8 cellular contexts compared by ENCODE assay signal in genomic region chr17:30808785-30809286, GRCh38. TPM values are rescaled to one million over a fixed set of nuclear protein-coding genes. Genes with fewer than 3 reads are reported as not detected.
DNase-seq lines count a peak whose midpoint lies in the region; ATAC-seq, FAIRE-seq and TF ChIP-seq lines count a peak whose summit lies in the region.

No MANE protein-coding gene starts in this region.

- H3K9ac ChIP-seq in liver (ENCODE audit: low read depth in 1 of 2, low read length in 2 of 2) (no peak overlapping the region), HepG2 (ENCODE audit: insufficient read depth, low read depth, low read length) (no peak overlapping the region), kidney (ENCODE audit: low read length in 2 of 2) (no peak overlapping the region)

- POLR2A ChIA-PET in HepG2 (lab: Yijun Ruan, JAX) = no interaction called here

- TF ChIP-seq RAD21 in liver (IDR thresholded peaks at IDR 0.05) (no peak), HepG2 (CRISPR knock-in tag; IDR thresholded peaks at IDR 0.05) (no peak)

- WGBS in liver = 70% methylated on average over 9 of the region's 9 CpGs
- WGBS in HepG2 (ENCODE audit: low lambda C conversion rate) = over 99% methylated on average over 9 of the region's 9 CpGs

- no peaks in the 10 kb centered on the region for H3K27me3 Mint-ChIP-seq in activated T-cell treated with anti-CD3 and anti-CD28 coated beads, Interleukin-2, amount 50 U/mL, for 24 hours

- ATAC-seq in HepG2 (no peak), HG03432 (IDR thresholded peaks at IDR 0.05; ENCODE audit: unreplicated experiment) (peak; percentile 82), sciatic nerve (peak; percentile 62)

- H3K9me3 ChIP-seq in liver (ENCODE audit: control insufficient read depth in 4 of 4, low read length in 3 of 4) = no peaks in the 10 kb centered on the region
- H3K9me3 ChIP-seq in HepG2 (ENCODE audit: low read length) = no peaks in the 10 kb centered on the region
- H3K9me3 ChIP-seq in kidney (ENCODE audit: control insufficient read depth in 1 of 2, low read length in 2 of 2) = no peaks in the 10 kb centered on the region

- FAIRE-seq in HepG2 (lab: Jason Lieb, UNC) = no peak
- FAIRE-seq in kidney (lab: Jason Lieb, UNC) = no peak

- DNase-seq in HepG2 (ENCODE audit: low spot score) (no peak), sciatic nerve (ENCODE audit: low spot score) (no peak), A172 (ENCODE audit: low spot score) (no peak), kidney (no peak), COR-L47 (lab: John Stamatoyannopoulos, UW) (no peak)
- no peak for DNase-seq in activated T-cell treated with anti-CD3 and anti-CD28 coated beads, Interleukin-2, amount 50 U/mL, for 24 hours

- H3K9me3 Mint-ChIP-seq in activated T-cell treated with anti-CD3 and anti-CD28 coated beads, Interleukin-2, amount 50 U/mL, for 24 hours = no peaks in the 10 kb centered on the region

- peaks cover 39% of the 10 kb centered on the region for H3K36me3 Mint-ChIP-seq in activated T-cell treated with anti-CD3 and anti-CD28 coated beads, Interleukin-2, amount 50 U/mL, for 24 hours (ENCODE audit: low read depth)

- no peak overlapping the region for H2AFZ ChIP-seq in HepG2 (ENCODE audit: low read length)

- H3K4me1 ChIP-seq in liver (ENCODE audit: control insufficient read depth in 4 of 4, insufficient read depth in 4 of 4, low read length in 3 of 4) = no peaks in the 10 kb centered on the region
- no peaks in the 10 kb centered on the region for H3K4me1 ChIP-seq in HepG2 (ENCODE audit: insufficient read depth, low read length)
- no peaks in the 10 kb centered on the region for H3K4me1 ChIP-seq in kidney (ENCODE audit: control insufficient read depth in 1 of 2, insufficient read depth in 1 of 2, low read depth in 1 of 2, low read length in 2 of 2)

- TF ChIP-seq CTCF in liver (IDR thresholded peaks at IDR 0.05; ENCODE audit: low read depth, low read length, missing input control) (no peak), HepG2 (CRISPR knock-in tag; IDR thresholded peaks at IDR 0.05) (no peak), kidney (IDR thresholded peaks at IDR 0.05; ENCODE audit: borderline replicate concordance, extremely low read depth, insufficient read depth) (no peak)

- peak overlapping the region; percentile 95 for H3K27ac Mint-ChIP-seq in activated T-cell treated with anti-CD3 and anti-CD28 coated beads, Interleukin-2, amount 50 U/mL, for 24 hours

- no peaks in the 10 kb centered on the region for H3K27me3 ChIP-seq in liver (ENCODE audit: control insufficient read depth in 4 of 4, insufficient read depth in 4 of 4, low read length in 3 of 4)
- no peaks in the 10 kb centered on the region; a peak in 1 of 5 replicates for H3K27me3 ChIP-seq in HepG2 (ENCODE audit: control insufficient read depth in 1 of 2, insufficient read depth in 2 of 2, low read length in 2 of 2)

- H3K4me2 ChIP-seq in HepG2 (ENCODE audit: low read depth, low read length) = no peak overlapping the region

- no peak for TF ChIP-seq POLR2A in HepG2 (IDR thresholded peaks at IDR 0.05; ENCODE audit: insufficient read depth in 1 of 2, low read depth in 2 of 2, low read length in 2 of 2)

- peak overlapping the region; percentile 21 to 53 for H3K27ac ChIP-seq in liver (ENCODE audit: low read depth in 1 of 2, low read length in 2 of 2)
- H3K27ac ChIP-seq in HepG2 (ENCODE audit: extremely low read length, insufficient read depth, low read length) = no peak overlapping the region
- no peak overlapping the region for H3K27ac ChIP-seq in kidney (ENCODE audit: low read depth in 2 of 2, low read length in 2 of 2)

- H3K4me3 Mint-ChIP-seq in activated T-cell treated with anti-CD3 and anti-CD28 coated beads, Interleukin-2, amount 50 U/mL, for 24 hours = peak overlapping the region; percentile 76

- H4K20me1 ChIP-seq in HepG2 (ENCODE audit: insufficient read depth, low read length) = no peaks in the 10 kb centered on the region

- BruUV-seq in HepG2 (replicated peaks; lab: Mats Ljungman, UMichigan) = no TSS peak

- H3K4me3 ChIP-seq in liver (ENCODE audit: low read depth in 1 of 3, low read length in 3 of 3) = no peak overlapping the region
- no peak overlapping the region for H3K4me3 ChIP-seq in HepG2 (replicated peaks in 1 of 3; ENCODE audit: insufficient read depth in 1 of 3, low read depth in 2 of 3, low read length in 3 of 3)
- H3K4me3 ChIP-seq in kidney (ENCODE audit: low read length in 2 of 2) = no peak overlapping the region

- TF ChIP-seq EP300 in HepG2 (IDR thresholded peaks at IDR 0.05; ENCODE audit: low read depth in 2 of 2, low read length in 2 of 2) = no peak
- no peak for TF ChIP-seq EP300 in HepG2 (CRISPR knock-in tag; IDR thresholded peaks at IDR 0.05; ENCODE audit: borderline replicate concordance)

- intact Hi-C loops in HepG2 (cut with micrococcal nuclease; ENCODE audit: unreplicated experiment) = no loop called here
- intact Hi-C loops in sciatic nerve (cut with DNase I) = no loop called here
- intact Hi-C loops in kidney (cut with DNase I) = no loop called here

- no peaks in the 10 kb centered on the region for H3K79me2 ChIP-seq in HepG2 (ENCODE audit: insufficient read depth, low read length)

- in situ Hi-C loops in HepG2 (cut with HindIII; ENCODE audit: extremely low pct_ligation_motif_present, low pct_unique_long_range_greater_than_20kb) = no loop called here

- peaks cover 71% of the 10 kb centered on the region for H3K4me1 Mint-ChIP-seq in activated T-cell treated with anti-CD3 and anti-CD28 coated beads, Interleukin-2, amount 50 U/mL, for 24 hours (ENCODE audit: low read depth)

- H3K36me3 ChIP-seq in liver (ENCODE audit: control insufficient read depth in 4 of 4, insufficient read depth in 3 of 4, low read depth in 1 of 4, low read length in 3 of 4) (peaks cover 0 to 1% (median under 1%) of the 10 kb centered on the region in 4 donors), HepG2 (replicated peaks in 1 of 2; ENCODE audit: control insufficient read depth in 1 of 2, insufficient read depth in 2 of 2, low read length in 2 of 2) (peaks cover under 1 to 11% of the 10 kb centered on the region in 2 experiments; a peak in 3 of 5 replicates), kidney (ENCODE audit: control insufficient read depth in 1 of 2, insufficient read depth in 2 of 2, low read length in 2 of 2) (peaks cover 0 to 4% of the 10 kb centered on the region in 2 donors)

- CTCF ChIA-PET in HepG2 (lab: Yijun Ruan, JAX; ENCODE audit: low intra/inter-chr PET ratio, low total read pairs) = no interaction called here

RNA-seq across cellular contexts. Expression of gene CRLF3, which starts 15.7 kb away (rescaled TPM):
- total RNA-seq in liver (10 to 100 TPM in 1 of 2 donors, 1 to 10 TPM in 1; 5.7 to 26.5 TPM), HepG2 (2016; rRNA removed; fragmentation: Illumina TruSeq; extraction: Trizol) (9.1 and 13.2 TPM in 2 replicates), sciatic nerve (15.5 TPM), kidney (12.9 TPM)
- polyA plus RNA-seq in liver (1 to 10 TPM; 2.4 to 3.5 TPM), HepG2 (2011; rRNA removed) (4.9 and 6.4 TPM in 2 replicates), kidney (ENCODE audit: insufficient read depth, low read depth, low replicate concordance) (3.4 TPM)
- 4.4 TPM in 2 replicates for total RNA-seq in HepG2 (2016; cell fraction: cytosol; rRNA removed; fragmentation: Illumina TruSeq; extraction: Trizol; ENCODE audit: low read depth)
- total RNA-seq in HepG2 (2016; cell fraction: insoluble cytoplasmic fraction; rRNA removed; fragmentation: Illumina TruSeq; extraction: Trizol) = 9.8 and 12.3 TPM in 2 replicates
- 5.1 and 5.6 TPM in 2 replicates for total RNA-seq in HepG2 (2016; cell fraction: membrane; rRNA removed; fragmentation: Illumina TruSeq; extraction: Trizol)
- 4.1 and 6.0 TPM in 2 replicates for total RNA-seq in HepG2 (2016; cell fraction: nucleus; rRNA removed; fragmentation: Illumina TruSeq; extraction: Trizol)
- 3.1 and 4.9 TPM in 2 replicates for polyA plus RNA-seq in HepG2 (2011; cell fraction: cytosol; rRNA removed)
- 2.0 and 2.6 TPM in 2 replicates for polyA plus RNA-seq in HepG2 (2011; cell fraction: nucleus; rRNA removed)
- 4.8 and 6.0 TPM in 2 replicates for polyA plus RNA-seq in HepG2 (2012)
- polyA plus RNA-seq in HepG2 (2016; cell fraction: cytosol; fragmentation: Illumina TruSeq; extraction: Trizol; ENCODE audit: low read depth) = 1.1 TPM in 2 replicates
- 10.7 and 11.8 TPM in 2 replicates for polyA plus RNA-seq in HepG2 (2016; cell fraction: insoluble cytoplasmic fraction; fragmentation: Illumina TruSeq; extraction: Trizol; ENCODE audit: low read depth)
- 2.6 and 2.7 TPM in 2 replicates for polyA plus RNA-seq in HepG2 (2016; cell fraction: membrane; fragmentation: Illumina TruSeq; extraction: Trizol; ENCODE audit: low read depth)
- polyA plus RNA-seq in HepG2 (2016; cell fraction: nucleus; fragmentation: Illumina TruSeq; extraction: Trizol; ENCODE audit: insufficient read depth, low read depth) = 7.0 and 7.4 TPM in 2 replicates
- polyA minus RNA-seq in HepG2 (2011; rRNA and poly(A)+ RNA removed; ENCODE audit: low replicate concordance) = 2.3 and 9.3 TPM in 2 replicates
- 4.4 and 5.0 TPM in 2 replicates for polyA minus RNA-seq in HepG2 (2011; cell fraction: cytosol; rRNA and poly(A)+ RNA removed)
- 4.8 and 7.0 TPM in 2 replicates for polyA minus RNA-seq in HepG2 (2011; cell fraction: nucleus; rRNA and poly(A)+ RNA removed)
- 23.0 and 23.6 TPM in 2 replicates for total RNA-seq in A172 (2014; rRNA removed; shearing (Covaris generic))

RNA-seq across cellular contexts. Expression of gene ATAD5, which starts 22.9 kb away (rescaled TPM):
- total RNA-seq in liver (10 to 100 TPM in 1 of 2 donors, under 1 TPM in 1; 0.59 to 10.6 TPM), HepG2 (2016; rRNA removed; fragmentation: Illumina TruSeq; extraction: Trizol) (10.7 and 18.1 TPM in 2 replicates), sciatic nerve (1.5 TPM), kidney (1.7 TPM)
- polyA plus RNA-seq in liver (under 1 TPM; 0.15 to 0.44 TPM), HepG2 (2011; rRNA removed) (1.1 and 1.8 TPM in 2 replicates), kidney (ENCODE audit: insufficient read depth, low read depth, low replicate concordance) (0.19 TPM)
- total RNA-seq in HepG2 (2016; cell fraction: cytosol; rRNA removed; fragmentation: Illumina TruSeq; extraction: Trizol; ENCODE audit: low read depth) = 3.1 and 3.7 TPM in 2 replicates
- total RNA-seq in HepG2 (2016; cell fraction: insoluble cytoplasmic fraction; rRNA removed; fragmentation: Illumina TruSeq; extraction: Trizol) = 10.6 and 18.0 TPM in 2 replicates
- 4.3 and 4.4 TPM in 2 replicates for total RNA-seq in HepG2 (2016; cell fraction: membrane; rRNA removed; fragmentation: Illumina TruSeq; extraction: Trizol)
- 20.1 and 22.3 TPM in 2 replicates for total RNA-seq in HepG2 (2016; cell fraction: nucleus; rRNA removed; fragmentation: Illumina TruSeq; extraction: Trizol)
- polyA plus RNA-seq in HepG2 (2011; cell fraction: cytosol; rRNA removed) = 0.49 and 0.54 TPM in 2 replicates
- 1.6 and 1.7 TPM in 2 replicates for polyA plus RNA-seq in HepG2 (2011; cell fraction: nucleus; rRNA removed)
- 1.2 and 2.2 TPM in 2 replicates for polyA plus RNA-seq in HepG2 (2012)
- polyA plus RNA-seq in HepG2 (2016; cell fraction: cytosol; fragmentation: Illumina TruSeq; extraction: Trizol; ENCODE audit: low read depth) = 0.09 and 0.11 TPM in 2 replicates
- polyA plus RNA-seq in HepG2 (2016; cell fraction: insoluble cytoplasmic fraction; fragmentation: Illumina TruSeq; extraction: Trizol; ENCODE audit: low read depth) = 6.8 and 6.9 TPM in 2 replicates
- 0.26 and 0.35 TPM in 2 replicates for polyA plus RNA-seq in HepG2 (2016; cell fraction: membrane; fragmentation: Illumina TruSeq; extraction: Trizol; ENCODE audit: low read depth)
- polyA plus RNA-seq in HepG2 (2016; cell fraction: nucleus; fragmentation: Illumina TruSeq; extraction: Trizol; ENCODE audit: insufficient read depth, low read depth) = 8.6 and 10.0 TPM in 2 replicates
- 1.8 and 3.2 TPM in 2 replicates for polyA minus RNA-seq in HepG2 (2011; rRNA and poly(A)+ RNA removed; ENCODE audit: low replicate concordance)
- polyA minus RNA-seq in HepG2 (2011; cell fraction: cytosol; rRNA and poly(A)+ RNA removed) = 3.2 and 4.7 TPM in 2 replicates
- 12.1 and 15.1 TPM in 2 replicates for polyA minus RNA-seq in HepG2 (2011; cell fraction: nucleus; rRNA and poly(A)+ RNA removed)
- total RNA-seq in A172 (2014; rRNA removed; shearing (Covaris generic)) = 8.9 and 13.2 TPM in 2 replicates

Comparison
In these comparisons a context has a peak if more than half of its experiments do, and no peak if none do; other contexts are left out.
1. H3K27ac ChIP-seq: peak in liver (2 of 2); none in HepG2 (single experiment) and kidney (0 of 2).